17 cellular contexts compared by ENCODE assay signal in the genomic region with DNA sequence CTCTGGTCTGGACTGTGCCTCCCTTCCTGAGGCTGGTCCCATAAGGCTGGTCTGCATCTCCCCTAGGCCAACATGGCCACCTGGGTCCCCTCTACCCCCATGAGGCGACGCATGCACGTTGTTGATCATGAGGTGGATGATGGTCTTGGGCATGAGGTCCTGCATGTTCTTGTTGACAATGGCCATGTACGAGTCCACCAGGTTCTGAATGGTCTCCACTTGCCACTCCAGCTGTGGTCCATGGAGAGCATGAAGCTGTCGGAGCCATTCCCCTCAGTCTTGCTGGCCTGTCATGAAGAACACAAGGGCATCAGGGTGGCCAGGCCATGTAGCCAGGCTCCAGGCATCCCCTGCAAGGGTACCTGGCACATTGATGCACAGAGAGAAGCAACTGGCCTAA. TPM values are rescaled to one million over a fixed set of nuclear protein-coding genes. Genes with fewer than 3 reads are reported as not detected.
DNase-seq lines count a peak whose midpoint lies in the region; ATAC-seq, FAIRE-seq and TF ChIP-seq lines count a peak whose summit lies in the region.
"Had no signal": no experiment of that assay in that cellular context is flagged by ENCODE, and none has a peak within 500 bp of the region (broad histone marks: within the 10 kb centered on the region; RNA-seq: fewer than 3 reads in every experiment).

No MANE protein-coding gene starts in this region.

- FAIRE-seq in HTR-8/SVneo (lab: Jason Lieb, UNC): no peak
- FAIRE-seq: A204.1, G401.6 had no signal

- BruUV-seq in IMR-90 (replicated peaks; lab: Mats Ljungman, UMichigan): no TSS peak

- H3K14ac ChIP-seq in IMR-90 (replicated peaks; ENCODE audit: low read depth, low read length): no peak overlapping the region

- no peaks in the 10 kb centered on the region for H4K20me1 ChIP-seq in IMR-90 (ENCODE audit: insufficient read depth, low read length)
- H4K20me1 ChIP-seq in osteoblast (ENCODE audit: insufficient read depth, low read length): no peaks in the 10 kb centered on the region

- no peak overlapping the region; the same call in 1 of the 2 replicates for H2AK5ac ChIP-seq in IMR-90 (ENCODE audit: low read depth, low read length)

- no peak for TF ChIP-seq CTCF in IMR-90 (conservative IDR thresholded peaks at IDR 0.05; ENCODE audit: low read depth, low read length)
- TF ChIP-seq CTCF in osteoblast (IDR thresholded peaks at IDR 0.05; ENCODE audit: extremely low read depth, low read depth, low read length): no peak

- H4K5ac ChIP-seq in IMR-90 (ENCODE audit: low read depth, low read length): no peak overlapping the region

- in situ Hi-C loops in IMR-90 (cut with MboI; ENCODE audit: low sequenced_read_pairs): no loop called here

- H4K91ac ChIP-seq in IMR-90 (ENCODE audit: insufficient read depth, low read depth, low read length): no peak overlapping the region

- H3K36me3 ChIP-seq in IMR-90 (ENCODE audit: control insufficient read depth, insufficient read depth, low read length) (no peaks in the 10 kb centered on the region), osteoblast (ENCODE audit: insufficient read depth, low read length) (no peaks in the 10 kb centered on the region)
- H3K36me3 ChIP-seq: colonic mucosa, esophagus muscularis mucosa had no signal

- no peak overlapping the region for H3K18ac ChIP-seq in IMR-90 (ENCODE audit: low read depth, low read length)

- no peak overlapping the region for H3K9ac ChIP-seq in IMR-90 (ENCODE audit: low read depth, low read length)

- H2BK120ac ChIP-seq in IMR-90 (ENCODE audit: low read depth, low read length): no peak overlapping the region

- no peak overlapping the region for H3K4ac ChIP-seq in IMR-90 (ENCODE audit: low read depth, low read length)

- H3K9me3 ChIP-seq in IMR-90 (ENCODE audit: control insufficient read depth, insufficient read depth, low read length) (no peaks in the 10 kb centered on the region), osteoblast (ENCODE audit: low read depth, low read length) (no peaks in the 10 kb centered on the region)
- H3K9me3 ChIP-seq: colonic mucosa, esophagus muscularis mucosa had no signal

- no peak overlapping the region for H2AK9ac ChIP-seq in IMR-90 (replicated peaks; ENCODE audit: low read depth, low read length, poor library complexity)

- H3K4me2 ChIP-seq in IMR-90 (ENCODE audit: low read depth, low read length): no peak overlapping the region
- no peak overlapping the region for H3K4me2 ChIP-seq in osteoblast (ENCODE audit: insufficient read depth, low read length)

- dilution Hi-C loops in IMR-90 (cut with HindIII; ENCODE audit: low sequenced_read_pairs, unreplicated experiment): no loop called here

- no peaks in the 10 kb centered on the region for H3K9me3 Mint-ChIP-seq in activated CD4-positive, alpha-beta T cell treated with anti-CD3 and anti-CD28 coated beads for 36 hours (ENCODE audit: low read depth)
- H3K9me3 Mint-ChIP-seq in dendritic cell treated with granulocyte-macrophage colony-stimulating factor and Interleukin-4, amounts not matched to agents 40 ng/mL and 50 ng/mL, for 4 days: no peaks in the 10 kb centered on the region

- no peak overlapping the region for H3K27ac Mint-ChIP-seq in activated CD4-positive, alpha-beta T cell treated with anti-CD3 and anti-CD28 coated beads for 36 hours
- peak overlapping the region; percentile 85 for H3K27ac Mint-ChIP-seq in dendritic cell treated with granulocyte-macrophage colony-stimulating factor and Interleukin-4, amounts not matched to agents 40 ng/mL and 50 ng/mL, for 4 days

- H2BK15ac ChIP-seq in IMR-90 (ENCODE audit: low read depth, low read length): no peak overlapping the region

- H3K4me3 Mint-ChIP-seq in activated CD4-positive, alpha-beta T cell treated with anti-CD3 and anti-CD28 coated beads for 36 hours: peak overlapping the region; percentile 76
- no peak overlapping the region for H3K4me3 Mint-ChIP-seq in dendritic cell treated with granulocyte-macrophage colony-stimulating factor and Interleukin-4, amounts not matched to agents 40 ng/mL and 50 ng/mL, for 4 days

- 100% methylated on average over 2 of the region's 5 CpGs; no CpG with 5 or more reads in 1 of the 2 experiments for WGBS in IMR-90 (ENCODE audit: extremely low coverage in 2 of 2, insufficient read length in 1 of 2), 2 experiments

- H3K27ac ChIP-seq in IMR-90 (ENCODE audit: insufficient read depth, low read length) (no peak overlapping the region), osteoblast (ENCODE audit: low read depth, low read length) (no peak overlapping the region)
- H3K27ac ChIP-seq: colonic mucosa had no signal

- H2AFZ ChIP-seq in IMR-90 (replicated peaks; ENCODE audit: low read length, poor library complexity) (peak overlapping the region; percentile 65), osteoblast (ENCODE audit: low read length) (no peak overlapping the region)

- no peak for ATAC-seq in activated CD4-positive, alpha-beta T cell treated with anti-CD3 and anti-CD28 coated beads for 36 hours
- no peak for ATAC-seq in IMR-90 (ENCODE audit: low read depth)
- no peak for ATAC-seq in activated CD4-positive, CD25-positive, alpha-beta regulatory T cell treated with anti-CD3 and anti-CD28 coated beads, Interleukin-2, amount 50 U/mL, for 24 hours

- H3K9me1 ChIP-seq in IMR-90 (ENCODE audit: insufficient read depth, low read length): no peaks in the 10 kb centered on the region; the same call in 1 of the 2 replicates

- no peak overlapping the region for H2BK5ac ChIP-seq in IMR-90 (ENCODE audit: low read depth, low read length, poor library complexity, severe bottlenecking)

- intact Hi-C loops in activated CD4-positive, alpha-beta T cell treated with anti-CD3 and anti-CD28 coated beads for 36 hours (cut with DNase I, micrococcal nuclease): loop anchor here in 1 of 2 experiments (2.0 kb wide), 1 partner anchor 165 kb away; no protein-coding TSS in a partner anchor
- intact Hi-C loops in IMR-90 (cut with micrococcal nuclease): no loop called here
- intact Hi-C loops in dendritic cell treated with granulocyte-macrophage colony-stimulating factor and Interleukin-4, amounts not matched to agents 40 ng/mL and 50 ng/mL, for 4 days (cut with micrococcal nuclease): loop anchor here (1.0 kb wide), 1 partner anchor 20 kb away; no protein-coding TSS in a partner anchor

- H3K79me2 ChIP-seq in osteoblast (ENCODE audit: insufficient read depth, low read length): no peaks in the 10 kb centered on the region

- H3K36me3 Mint-ChIP-seq in activated CD4-positive, alpha-beta T cell treated with anti-CD3 and anti-CD28 coated beads for 36 hours (ENCODE audit: low read depth): no peaks in the 10 kb centered on the region
- no peaks in the 10 kb centered on the region for H3K36me3 Mint-ChIP-seq in dendritic cell treated with granulocyte-macrophage colony-stimulating factor and Interleukin-4, amounts not matched to agents 40 ng/mL and 50 ng/mL, for 4 days (ENCODE audit: low read depth)

- peaks cover 8% of the 10 kb centered on the region for H3K4me1 Mint-ChIP-seq in activated CD4-positive, alpha-beta T cell treated with anti-CD3 and anti-CD28 coated beads for 36 hours
- peaks cover 38% of the 10 kb centered on the region for H3K4me1 Mint-ChIP-seq in dendritic cell treated with granulocyte-macrophage colony-stimulating factor and Interleukin-4, amounts not matched to agents 40 ng/mL and 50 ng/mL, for 4 days (ENCODE audit: low read depth)

- H3K27me3 Mint-ChIP-seq in activated CD4-positive, alpha-beta T cell treated with anti-CD3 and anti-CD28 coated beads for 36 hours: peaks cover 1% of the 10 kb centered on the region
- peaks cover 14% of the 10 kb centered on the region for H3K27me3 Mint-ChIP-seq in dendritic cell treated with granulocyte-macrophage colony-stimulating factor and Interleukin-4, amounts not matched to agents 40 ng/mL and 50 ng/mL, for 4 days

- peaks cover 8% of the 10 kb centered on the region for H3K27me3 ChIP-seq in IMR-90 (ENCODE audit: control insufficient read depth, insufficient read depth, low read length)
- H3K27me3 ChIP-seq in osteoblast (ENCODE audit: insufficient read depth, low read length): no peaks in the 10 kb centered on the region
- H3K27me3 ChIP-seq: colonic mucosa, esophagus muscularis mucosa had no signal

- H2BK20ac ChIP-seq in IMR-90 (ENCODE audit: low read depth, low read length): no peak overlapping the region

- no peak for TF ChIP-seq RAD21 in IMR-90 (IDR thresholded peaks at IDR 0.05; ENCODE audit: low read length)

- CTCF ChIA-PET in activated CD4-positive, alpha-beta T cell treated with anti-CD3 and anti-CD28 coated beads for 36 hours (lab: Charles Lee): interaction anchor here (0.6 to 1.1 kb wide), 2 partner anchors 63 to 81 kb away, joined by 3 to 4 read pairs; no protein-coding TSS in a partner anchor
- CTCF ChIA-PET in IMR-90 (lab: Yijun Ruan, JAX): no interaction called here

- POLR2A ChIA-PET in activated CD4-positive, alpha-beta T cell treated with anti-CD3 and anti-CD28 coated beads for 36 hours (lab: Charles Lee): no interaction called here
- POLR2A ChIA-PET in IMR-90 (lab: Charles Lee; ENCODE audit: unreplicated experiment): no interaction called here

- no peaks in the 10 kb centered on the region for H3K79me1 ChIP-seq in IMR-90 (ENCODE audit: low read depth in 1 of 2, low read length in 2 of 2)

- H3K4me1 ChIP-seq in IMR-90 (ENCODE audit: control insufficient read depth, insufficient read depth, low read length) (0 out of 2 replicates have a peak, but pooled peaks cover 1% of the 10 kb centered on the region), osteoblast (ENCODE audit: insufficient read depth, low read length) (peaks cover 5% of the 10 kb centered on the region)
- H3K4me1 ChIP-seq: colonic mucosa had no signal

- no peak overlapping the region for H4K8ac ChIP-seq in IMR-90 (ENCODE audit: low read depth in 2 of 2, low read length in 2 of 2)

- H3K4me3 ChIP-seq in IMR-90 (ENCODE audit: insufficient read depth, low read depth, low read length) (no peak overlapping the region), osteoblast (ENCODE audit: insufficient read depth, low read length) (no peak overlapping the region)

- no peak for DNase-seq in activated CD4-positive, alpha-beta T cell treated with anti-CD3 and anti-CD28 coated beads for 36 hours
- DNase-seq in activated CD4-positive, alpha-beta T cell treated with anti-CD3 and anti-CD28 coated beads, Interleukin-2, amount 50 U/mL, for 1 hour: no peak
- DNase-seq in IMR-90 (no peak), osteoblast (ENCODE audit: insufficient read length, low spot score, missing footprints) (peak; percentile 18), HuH-7 (ENCODE audit: low spot score) (no peak), HTR-8/SVneo (ENCODE audit: insufficient read length, low spot score) (no peak)
- DNase-seq: amygdala; colonic mucosa; NCI-H2107; retina; stimulated activated CD4-positive, alpha-beta T cell treated with anti-CD3 and anti-CD28 coated beads, Interleukin-1b, Interleukin-23, amount 100 ng/mL, for 48 hours; stimulated activated CD8-positive, alpha-beta memory T cell treated with anti-CD3 and anti-CD28 coated beads, Interleukin-4, amount 100 ng/mL, for 48 hours had no signal

- no peak overlapping the region for H3K23ac ChIP-seq in IMR-90 (ENCODE audit: low read depth, low read length)

- no peak for TF ChIP-seq POLR2A in IMR-90 (IDR thresholded peaks at IDR 0.05; ENCODE audit: low read depth, low read length)

- no peak overlapping the region for H3K56ac ChIP-seq in IMR-90 (ENCODE audit: extremely low read depth, insufficient read depth, low read length)

RNA-seq across cellular contexts. Expression of a gene that starts 27.1 kb away (rescaled TPM):
- total RNA-seq in activated CD4-positive, alpha-beta T cell treated with anti-CD3 and anti-CD28 coated beads for 36 hours: not detected
- total RNA-seq in IMR-90 (2012; rRNA removed) (12.4 and 14.7 TPM in 2 replicates), osteoblast (11.5 and 20.3 TPM in 2 replicates)
- 28.4 and 35.6 TPM in 2 replicates for polyA plus RNA-seq in IMR-90 (2012; rRNA removed)
- polyA plus RNA-seq in IMR-90 (2012; cell fraction: cytosol; rRNA removed): 15.6 and 23.3 TPM in 2 replicates
- 24.1 and 69.4 TPM in 2 replicates for polyA plus RNA-seq in IMR-90 (2012; cell fraction: nucleus; rRNA removed; ENCODE audit: low replicate concordance)

Comparison
In these comparisons a context has a peak if more than half of its experiments do, and no peak if none do; other contexts are left out.
1. RNA of a gene that starts 27.1 kb away (total RNA-seq): 11.5 to 20.3 TPM in osteoblast and 12.4 to 14.7 TPM in IMR-90; not detected in activated CD4-positive, alpha-beta T cell treated with anti-CD3 and anti-CD28 coated beads for 36 hours; every median in the first group is over 10 times any median in the second.